In the genomic region with DNA sequence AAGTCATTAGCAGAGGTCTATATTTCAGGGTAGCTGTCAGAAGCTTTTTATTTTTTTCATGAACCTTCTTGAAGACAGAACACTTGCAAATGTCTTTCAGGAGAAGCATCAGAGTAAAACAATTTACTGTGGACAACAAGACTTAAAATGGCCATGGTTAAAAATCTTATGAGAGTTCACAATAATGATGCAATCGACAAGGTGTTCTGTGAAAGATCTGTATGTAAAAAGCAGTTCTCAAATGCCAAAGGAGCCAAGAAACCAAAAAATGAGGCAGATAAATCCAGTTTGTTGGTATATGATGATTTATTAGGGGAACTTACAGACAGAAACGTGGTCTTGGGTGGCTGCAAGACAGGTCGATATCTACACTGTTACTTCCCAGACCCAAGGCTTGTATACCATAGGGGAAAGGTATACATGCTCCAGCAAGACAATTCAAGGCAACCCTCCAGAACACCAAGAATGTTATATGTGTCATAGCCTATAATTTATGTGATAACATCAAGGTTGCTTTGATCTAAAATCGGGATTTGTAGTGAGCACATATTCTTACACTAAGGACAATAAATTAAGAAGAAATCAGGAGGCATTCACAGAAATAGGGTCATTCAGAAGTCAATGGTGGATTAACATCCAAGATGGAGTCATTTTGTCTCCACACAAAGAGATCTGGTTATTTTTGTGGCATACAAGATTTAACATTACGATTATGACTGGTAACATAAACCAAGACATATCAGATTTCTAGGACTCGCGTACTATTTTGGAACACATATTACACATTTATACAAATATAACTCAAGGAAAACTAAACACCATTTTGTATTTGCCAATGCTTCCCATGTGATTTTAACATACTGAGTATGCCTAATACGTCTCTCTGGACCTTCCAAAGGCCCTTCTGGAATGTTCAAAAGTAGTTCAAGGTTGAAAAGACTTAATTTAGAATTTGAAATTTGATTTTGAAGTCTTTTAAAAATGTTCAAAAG, we compare ENCODE assay signal across 1 cellular context.
TF ChIP-seq lines count a peak whose summit lies in the region.

No MANE protein-coding gene starts in this region.

TF ChIP-seq in A549, 52 proteins besides CTCF, POLR2A, EP300 and RAD21 (continued from another document):
- TF ChIP-seq, protein P1, sequence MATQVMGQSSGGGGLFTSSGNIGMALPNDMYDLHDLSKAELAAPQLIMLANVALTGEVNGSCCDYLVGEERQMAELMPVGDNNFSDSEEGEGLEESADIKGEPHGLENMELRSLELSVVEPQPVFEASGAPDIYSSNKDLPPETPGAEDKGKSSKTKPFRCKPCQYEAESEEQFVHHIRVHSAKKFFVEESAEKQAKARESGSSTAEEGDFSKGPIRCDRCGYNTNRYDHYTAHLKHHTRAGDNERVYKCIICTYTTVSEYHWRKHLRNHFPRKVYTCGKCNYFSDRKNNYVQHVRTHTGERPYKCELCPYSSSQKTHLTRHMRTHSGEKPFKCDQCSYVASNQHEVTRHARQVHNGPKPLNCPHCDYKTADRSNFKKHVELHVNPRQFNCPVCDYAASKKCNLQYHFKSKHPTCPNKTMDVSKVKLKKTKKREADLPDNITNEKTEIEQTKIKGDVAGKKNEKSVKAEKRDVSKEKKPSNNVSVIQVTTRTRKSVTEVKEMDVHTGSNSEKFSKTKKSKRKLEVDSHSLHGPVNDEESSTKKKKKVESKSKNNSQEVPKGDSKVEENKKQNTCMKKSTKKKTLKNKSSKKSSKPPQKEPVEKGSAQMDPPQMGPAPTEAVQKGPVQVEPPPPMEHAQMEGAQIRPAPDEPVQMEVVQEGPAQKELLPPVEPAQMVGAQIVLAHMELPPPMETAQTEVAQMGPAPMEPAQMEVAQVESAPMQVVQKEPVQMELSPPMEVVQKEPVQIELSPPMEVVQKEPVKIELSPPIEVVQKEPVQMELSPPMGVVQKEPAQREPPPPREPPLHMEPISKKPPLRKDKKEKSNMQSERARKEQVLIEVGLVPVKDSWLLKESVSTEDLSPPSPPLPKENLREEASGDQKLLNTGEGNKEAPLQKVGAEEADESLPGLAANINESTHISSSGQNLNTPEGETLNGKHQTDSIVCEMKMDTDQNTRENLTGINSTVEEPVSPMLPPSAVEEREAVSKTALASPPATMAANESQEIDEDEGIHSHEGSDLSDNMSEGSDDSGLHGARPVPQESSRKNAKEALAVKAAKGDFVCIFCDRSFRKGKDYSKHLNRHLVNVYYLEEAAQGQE (IDR thresholded peaks at IDR 0.05) = no peak
- no peak for TF ChIP-seq CBX8 (IDR thresholded peaks at IDR 0.05)
- no peak for TF ChIP-seq MAZ (IDR thresholded peaks at IDR 0.05; ENCODE audit: borderline replicate concordance, low read depth, low read length)
- TF ChIP-seq NFE2L2 (conservative IDR thresholded peaks at IDR 0.05; ENCODE audit: low read length) = no peak
- TF ChIP-seq ZSCAN20 (CRISPR knock-in tag; IDR thresholded peaks at IDR 0.05) = no peak
- TF ChIP-seq KDM5A (IDR thresholded peaks at IDR 0.05) = no peak
- no peak for TF ChIP-seq HES2 (IDR thresholded peaks at IDR 0.05)
- no peak for TF ChIP-seq EHF (CRISPR knock-in tag; IDR thresholded peaks at IDR 0.05)
- no peak for TF ChIP-seq RCOR1 (IDR thresholded peaks at IDR 0.05; ENCODE audit: low read depth, low read length)
- TF ChIP-seq CHD2 (IDR thresholded peaks at IDR 0.05; ENCODE audit: low read length, partially characterized antibody) = no peak
- no peak for TF ChIP-seq JUNB (IDR thresholded peaks at IDR 0.05)
- TF ChIP-seq NPAS2 (CRISPR knock-in tag; IDR thresholded peaks at IDR 0.05; ENCODE audit: borderline replicate concordance) = no peak
- TF ChIP-seq BHLHE40 (IDR thresholded peaks at IDR 0.05; ENCODE audit: low read depth, low read length) = no peak
